7 cellular contexts compared by ENCODE assay signal in the genomic region with DNA sequence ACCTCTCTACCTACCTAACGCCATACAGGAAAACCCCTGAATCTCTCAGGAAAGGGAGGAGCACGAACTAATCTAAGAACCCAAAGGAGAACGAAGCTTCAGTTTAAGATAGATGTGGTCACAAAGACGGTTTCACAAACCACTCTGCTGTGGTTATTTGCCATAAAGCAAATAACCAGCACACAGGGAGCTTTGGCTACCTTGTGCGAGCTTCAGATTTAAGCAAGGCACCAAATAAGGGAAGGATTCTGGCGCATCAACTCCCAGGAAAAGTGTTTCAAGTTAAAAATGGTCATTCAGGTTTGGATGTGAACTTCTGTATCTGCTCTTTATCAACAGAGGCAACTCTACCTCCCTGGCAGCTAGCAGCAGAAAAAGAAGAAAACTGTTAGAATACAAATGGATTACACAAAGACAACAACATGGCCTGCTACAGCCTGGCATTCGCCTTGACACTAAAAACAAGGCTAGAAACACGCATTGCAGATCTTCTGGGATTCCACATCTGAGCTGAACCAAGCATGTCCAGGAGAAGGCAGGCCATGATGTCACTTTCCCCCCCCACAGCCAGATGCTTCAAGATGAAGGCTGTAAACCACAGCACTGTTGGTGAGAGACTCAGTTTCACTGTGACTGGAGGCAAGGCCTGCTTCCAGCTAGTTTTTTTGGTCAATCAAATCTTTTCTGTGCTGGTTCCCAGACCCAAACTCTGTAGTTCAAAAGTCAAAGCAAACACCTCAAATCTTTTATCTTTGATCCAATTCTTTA. TPM values are rescaled to one million over a fixed set of nuclear protein-coding genes. Genes with fewer than 3 reads are reported as not detected.
A peak's percentile ranks its signal among the peaks of the same experiment; 100 is the strongest.
DNase-seq lines count a peak whose midpoint lies in the region; ATAC-seq and TF ChIP-seq lines count a peak whose summit lies in the region.

No MANE protein-coding gene starts in this region.

- intact Hi-C loops in sigmoid colon (cut with DNase I) = no loop called here
- intact Hi-C loops in thyroid gland (cut with DNase I) = no loop called here

- peaks cover 55% of the 10 kb centered on the region for H3K79me2 ChIP-seq in MM.1S (ENCODE audit: low read length)

- H2AFZ ChIP-seq in MM.1S (ENCODE audit: low read length) = no peak overlapping the region

- no peaks in the 10 kb centered on the region for H3K9me2 ChIP-seq in MM.1S (replicated peaks; ENCODE audit: insufficient read depth, low read length)

- TF ChIP-seq POLR2A in sigmoid colon (IDR thresholded peaks at IDR 0.05) (no peak), thyroid gland (IDR thresholded peaks at IDR 0.05) (no peak)

- peaks cover 17% of the 10 kb centered on the region for H3F3A ChIP-seq in MM.1S (ENCODE audit: insufficient read depth, low read length)

- TF ChIP-seq CTCF in MM.1S (IDR thresholded peaks at IDR 0.05; ENCODE audit: low read length) (no peak), sigmoid colon (IDR thresholded peaks at IDR 0.05) (no peak), thyroid gland (IDR thresholded peaks at IDR 0.05) (no peak), right atrium auricular region (IDR thresholded peaks at IDR 0.05) (no peak)

- TF ChIP-seq EP300 in sigmoid colon (IDR thresholded peaks at IDR 0.05) = no peak

- 57 to 81% methylated on average over 8 of the region's 8 CpGs for WGBS in sigmoid colon, 2 donors
- 80 to 87% methylated on average over 8 of the region's 8 CpGs for WGBS in thyroid gland, 2 donors

- peaks cover 33% of the 10 kb centered on the region for H3K4me1 ChIP-seq in MM.1S (ENCODE audit: low read length)
- H3K4me1 ChIP-seq in sigmoid colon = peaks cover 0 to 60% (median 56%) of the 10 kb centered on the region in 4 donors
- no peaks in the 10 kb centered on the region for H3K4me1 ChIP-seq in thyroid gland
- peaks cover 0 to 16% of the 10 kb centered on the region in 2 donors for H3K4me1 ChIP-seq in right atrium auricular region

- peak overlapping the region; percentile 64 for H3K9ac ChIP-seq in MM.1S (ENCODE audit: low read length)

- H3K9me3 ChIP-seq in MM.1S (replicated peaks; ENCODE audit: insufficient read depth, low read length) = no peaks in the 10 kb centered on the region
- H3K9me3 ChIP-seq in sigmoid colon = no peaks in the 10 kb centered on the region
- no peaks in the 10 kb centered on the region for H3K9me3 ChIP-seq in thyroid gland
- no peaks in the 10 kb centered on the region for H3K9me3 ChIP-seq in right atrium auricular region

- H3K36me3 ChIP-seq in MM.1S (replicated peaks; ENCODE audit: insufficient read depth, low read length) = no peaks in the 10 kb centered on the region
- H3K36me3 ChIP-seq in sigmoid colon = no peaks in the 10 kb centered on the region
- H3K36me3 ChIP-seq in thyroid gland = no peaks in the 10 kb centered on the region
- no peaks in the 10 kb centered on the region for H3K36me3 ChIP-seq in right atrium auricular region

- H3K27ac ChIP-seq in MM.1S (ENCODE audit: low read length) (peak overlapping the region; percentile 97), sigmoid colon (peak overlapping the region; percentile 67 to 82 (median 76)), thyroid gland (no peak overlapping the region), right atrium auricular region (no peak overlapping the region)

- peak overlapping the region; percentile 30 for H3K4me3 ChIP-seq in MM.1S (ENCODE audit: low read length)
- no peak overlapping the region for H3K4me3 ChIP-seq in sigmoid colon
- no peak overlapping the region for H3K4me3 ChIP-seq in thyroid gland (replicated peaks in 1 of 3)
- H3K4me3 ChIP-seq in right atrium auricular region = no peak overlapping the region

- H4K20me1 ChIP-seq in MM.1S (ENCODE audit: insufficient read depth, low read length) = no peaks in the 10 kb centered on the region

- ATAC-seq in GM21381 (IDR thresholded peaks at IDR 0.05; ENCODE audit: unreplicated experiment) = peak; percentile 73

- peak overlapping the region; percentile 90 for H3K4me2 ChIP-seq in MM.1S (ENCODE audit: low read depth, low read length)

- DNase-seq in MM.1S (peak; percentile 89), sigmoid colon (peak; percentile 74), thyroid gland (no peak), right atrium auricular region (ENCODE audit: low spot score) (no peak), ecto neural progenitor cell (ENCODE audit: low spot score) (no peak)
- peak; percentile 84 for DNase-seq in activated effector memory CD4-positive, alpha-beta T cell treated with anti-CD3 and anti-CD28 coated beads, Interleukin-2, amount 50 U/mL, for 16 hours

- H3K27me3 ChIP-seq in MM.1S (replicated peaks; ENCODE audit: insufficient read depth, low read length) = no peaks in the 10 kb centered on the region
- H3K27me3 ChIP-seq in sigmoid colon = no peaks in the 10 kb centered on the region
- H3K27me3 ChIP-seq in thyroid gland = no peaks in the 10 kb centered on the region
- H3K27me3 ChIP-seq in right atrium auricular region = no peaks in the 10 kb centered on the region

RNA-seq across cellular contexts. Expression of a gene that starts 43.6 kb away (rescaled TPM):
- total RNA-seq in sigmoid colon = 10 to 100 TPM; 21.4 to 38.8 (median 25.7) TPM
- 10 to 100 TPM; 11.1 to 23.9 (median 20.4) TPM for polyA plus RNA-seq in sigmoid colon
- total RNA-seq in thyroid gland = 10 to 100 TPM; 26.0 to 35.9 (median 32.9) TPM
- 10 to 100 TPM; 18.2 to 29.3 TPM for total RNA-seq in right atrium auricular region

RNA-seq across cellular contexts. Expression of a gene that starts 43.8 kb away (rescaled TPM):
- total RNA-seq in sigmoid colon (10 to 100 TPM in 3 of 4 donors, 1 to 10 TPM in 1; 10.0 to 27.8 (median 13.9) TPM), thyroid gland (10 to 100 TPM; 12.3 to 31.7 (median 24.1) TPM), right atrium auricular region (10 to 100 TPM in 1 of 2 donors, 1 to 10 TPM in 1; 9.7 to 11.5 TPM)
- polyA plus RNA-seq in sigmoid colon = 1 to 10 TPM; 2.4 to 8.7 (median 5.3) TPM

Comparison
In these comparisons a context has a peak if more than half of its experiments do, and no peak if none do; other contexts are left out.
1. DNase-seq: peak in MM.1S (single experiment), activated effector memory CD4-positive, alpha-beta T cell treated with anti-CD3 and anti-CD28 coated beads, Interleukin-2, amount 50 U/mL, for 16 hours (single experiment) and sigmoid colon (single experiment); none in thyroid gland (0 of 2), right atrium auricular region (single experiment) and ecto neural progenitor cell (single experiment).
2. H3K27ac ChIP-seq: peak in MM.1S (single experiment) and sigmoid colon (4 of 4); none in thyroid gland (0 of 3) and right atrium auricular region (0 of 2).